26 cellular contexts compared by ENCODE assay signal in genomic region chr5:145441228-145441627, GRCh38.
"Had no signal": no experiment of that assay in that cellular context is flagged by ENCODE, and none has a peak within 500 bp of the region (broad histone marks: within the 10 kb centered on the region; RNA-seq: fewer than 3 reads in every experiment).

No MANE protein-coding gene starts in this region.

- H3K9me3 ChIP-seq: suprapubic skin, testis, thyroid gland, tibial artery, transverse colon, upper lobe of right lung, uterus, vagina had no signal

- H3K27me3 ChIP-seq: stomach, suprapubic skin, testis, thyroid gland, tibial artery, tibial nerve, transverse colon, upper lobe of left lung, upper lobe of right lung, uterus, vagina had no signal

- H3K4me3 ChIP-seq: stomach, suprapubic skin, testis, thoracic aorta, thyroid gland, tibial artery, tibial nerve, transverse colon, upper lobe of left lung, upper lobe of right lung, uterus, vagina had no signal

- DNase-seq: stimulated activated CD4-positive, alpha-beta T cell treated with anti-CD3 and anti-CD28 coated beads, Interleukin-2, amount 100 ng/mL, for 48 hours; stimulated activated CD4-positive, alpha-beta T cell treated with anti-CD3 and anti-CD28 coated beads, Interleukin-4, amount 100 ng/mL, for 1 hour; stimulated activated CD4-positive, alpha-beta T cell treated with anti-CD3 and anti-CD28 coated beads, Interleukin-4, amount 100 ng/mL, for 24 hours; stimulated activated CD4-positive, alpha-beta T cell treated with anti-CD3 and anti-CD28 coated beads, Interleukin-4, amount 100 ng/mL, for 4 hours; stimulated activated CD8-positive, alpha-beta memory T cell treated with anti-CD3 and anti-CD28 coated beads, Interleukin-4, amount 100 ng/mL, for 48 hours; stimulated activated naive B cell treated with anti-CD40 and anti-IgM and Interleukin-4, amounts not matched to agents 10 μg/mL and 1 μg/mL and 100 μg/mL, for 72 hours; stimulated activated naive CD4-positive, alpha-beta T cell; stimulated activated naive CD4-positive, alpha-beta T cell treated with Interleukin-2 at 50 U/mL for 16 hours; stimulated activated naive CD8-positive, alpha-beta T cell treated with anti-CD3 and anti-CD28 coated beads, Interleukin-15, amount 100 ng/mL, for 72 hours; stimulated activated naive CD8-positive, alpha-beta T cell treated with anti-CD3 and anti-CD28 coated beads, Interleukin-15, Interleukin-2, amounts not matched to agents 100 U/mL and 50 U/mL, for 24 hours; stomach; substantia nigra; testis; thyroid gland; tibial artery; transverse colon; trophoblast cell; upper lobe of left lung; upper lobe of right lung; uterus had no signal

- H3K4me1 ChIP-seq: stomach, suprapubic skin, testis, thyroid gland, tibial artery, tibial nerve, transverse colon, upper lobe of left lung, upper lobe of right lung, uterus, vagina had no signal

- ATAC-seq: stimulated activated effector memory CD8-positive, alpha-beta T cell treated with anti-CD3 and anti-CD28 coated beads, Interleukin-12 subunit alpha, Interleukin-12 subunit beta, amount 100 ng/mL, for 72 hours; stimulated activated memory B cell treated with anti-CD40 and anti-IgM and Interleukin-4, amounts not matched to agents 10 μg/mL and 1 μg/mL and 100 μg/mL, for 72 hours; stimulated activated naive B cell treated with anti-CD40 and anti-IgM and Interleukin-4, amounts not matched to agents 10 μg/mL and 1 μg/mL and 100 μg/mL, for 72 hours; stimulated activated naive CD8-positive, alpha-beta T cell treated with anti-CD3 and anti-CD28 coated beads, Interleukin-15, amount 100 ng/mL, for 72 hours; stimulated activated naive CD8-positive, alpha-beta T cell treated with anti-CD3 and anti-CD28 coated beads, Interleukin-15, Interleukin-2, amounts not matched to agents 100 U/mL and 50 U/mL, for 24 hours; upper lobe of right lung had no signal

- H3K36me3 ChIP-seq: suprapubic skin, thoracic aorta, thyroid gland, transverse colon, upper lobe of left lung, upper lobe of right lung, uterus, vagina had no signal

- H3K27ac ChIP-seq: stomach, suprapubic skin, testis, thoracic aorta, thyroid gland, tibial artery, tibial nerve, transverse colon, upper lobe of left lung, upper lobe of right lung, uterus, vagina had no signal
